Comparison of ENCODE assay signal across 18 cellular contexts in the genomic region with DNA sequence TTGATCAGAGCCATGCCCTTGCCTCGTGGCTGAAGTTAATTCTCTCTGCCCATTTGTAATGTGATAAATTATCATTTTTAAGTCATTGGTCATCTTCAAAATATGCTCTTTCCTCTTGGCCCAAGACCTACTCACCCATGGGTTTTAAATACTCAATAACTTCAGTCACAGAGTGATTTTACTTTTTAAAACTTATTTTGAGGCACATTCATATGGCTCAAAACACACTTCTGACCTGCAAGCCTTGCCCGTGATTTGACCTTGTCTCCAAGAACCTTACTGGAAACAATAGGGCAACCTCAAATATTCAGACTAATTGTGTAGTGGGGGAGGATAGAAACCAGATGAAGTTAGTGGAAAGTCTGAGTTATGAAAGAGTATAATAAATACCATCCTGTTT.
DNase-seq lines count a peak whose midpoint lies in the region; ATAC-seq, FAIRE-seq and TF ChIP-seq lines count a peak whose summit lies in the region.
"Had no signal": no experiment of that assay in that cellular context is flagged by ENCODE, and none has a peak within 500 bp of the region (broad histone marks: within the 10 kb centered on the region; RNA-seq: fewer than 3 reads in every experiment).

No MANE protein-coding gene starts in this region.

- no peak for TF ChIP-seq RAD21 in HepG2 (CRISPR knock-in tag; IDR thresholded peaks at IDR 0.05)

- CTCF ChIA-PET in HepG2 (lab: Yijun Ruan, JAX; ENCODE audit: low intra/inter-chr PET ratio, low total read pairs), result no interaction called here

- no peaks in the 10 kb centered on the region for H3K4me1 ChIP-seq in HepG2 (ENCODE audit: insufficient read depth, low read length)
- H3K4me1 ChIP-seq: prostate gland had no signal

- no peaks in the 10 kb centered on the region for H3K79me2 ChIP-seq in HepG2 (ENCODE audit: insufficient read depth, low read length)

- 1% methylated on average over 2 of the region's 2 CpGs for WGBS in HepG2 (ENCODE audit: low lambda C conversion rate)

- H3K4me3 ChIP-seq in retinal pigment epithelial cell (ENCODE audit: low read length) (no peak overlapping the region), HepG2 (replicated peaks in 1 of 3; ENCODE audit: insufficient read depth in 1 of 3, low read depth in 2 of 3, low read length in 3 of 3) (no peak overlapping the region)
- H3K4me3 ChIP-seq: ascending aorta, heart right ventricle, prostate gland had no signal

- ATAC-seq in HepG2 (no peak), GM21447 (IDR thresholded peaks at IDR 0.05; ENCODE audit: unreplicated experiment) (no peak)
- ATAC-seq: heart right ventricle, natural killer cell had no signal

- no peaks in the 10 kb centered on the region for H3K36me3 ChIP-seq in HepG2 (replicated peaks in 1 of 2; ENCODE audit: control insufficient read depth in 1 of 2, insufficient read depth in 2 of 2, low read length in 2 of 2)
- H3K36me3 ChIP-seq: ascending aorta, heart right ventricle, prostate gland had no signal

- no TSS peak for BruUV-seq in HepG2 (replicated peaks; lab: Mats Ljungman, UMichigan)

- in situ Hi-C loops in HepG2 (cut with HindIII; ENCODE audit: extremely low pct_ligation_motif_present, low pct_unique_long_range_greater_than_20kb), result no loop called here

- POLR2A ChIA-PET in HepG2 (lab: Yijun Ruan, JAX), result no interaction called here

- no peak for TF ChIP-seq POLR2A in HepG2 (IDR thresholded peaks at IDR 0.05; ENCODE audit: insufficient read depth in 1 of 2, low read depth in 2 of 2, low read length in 2 of 2)

- H3K27me3 ChIP-seq in HepG2 (ENCODE audit: control insufficient read depth in 1 of 2, insufficient read depth in 2 of 2, low read length in 2 of 2), result 0 out of 5 replicates have a peak, but pooled peaks cover 0 to 1% of the 10 kb centered on the region in 2 experiments
- H3K27me3 ChIP-seq: ascending aorta, heart right ventricle had no signal

- no peak overlapping the region for H3K27ac ChIP-seq in HepG2 (ENCODE audit: extremely low read length, insufficient read depth, low read length)
- H3K27ac ChIP-seq: ascending aorta, heart right ventricle, prostate gland had no signal

- peak; percentile 33 for DNase-seq in ELR (ENCODE audit: low read depth)
- peak; percentile 58 for DNase-seq in RPMI7951 (ENCODE audit: low read depth)
- DNase-seq in fibroblast of peridontal ligament (ENCODE audit: extremely low read depth), result peak; percentile 88
- peak; percentile 9 for DNase-seq in retinal pigment epithelial cell (ENCODE audit: low read depth)
- DNase-seq in HepG2 (ENCODE audit: low spot score), result no peak
- DNase-seq in mucosa of gallbladder (ENCODE audit: low spot score), result no peak
- DNase-seq in posterior cingulate gyrus, result no peak
- DNase-seq: activated CD4-positive, alpha-beta T cell treated with anti-CD3 and anti-CD28 coated beads, Interleukin-2, amount 50 U/mL, for 1 hour; C1 segment of cervical spinal cord; DMS 273 treated with DMSO at 0.1 percent for 48 hours; heart right ventricle; mammary epithelial cell; natural killer cell; NCI-H1930; SW 1271 had no signal

- no peak overlapping the region for H3K9ac ChIP-seq in HepG2 (ENCODE audit: insufficient read depth, low read depth, low read length)

- TF ChIP-seq CTCF in retinal pigment epithelial cell (conservative IDR thresholded peaks at IDR 0.05; ENCODE audit: low read depth, low read length) (no peak), HepG2 (CRISPR knock-in tag; IDR thresholded peaks at IDR 0.05) (no peak)

- H3K4me2 ChIP-seq in HepG2 (ENCODE audit: low read depth, low read length), result no peak overlapping the region

- no peak for FAIRE-seq in HepG2 (lab: Jason Lieb, UNC)

- intact Hi-C loops in HepG2 (cut with micrococcal nuclease; ENCODE audit: unreplicated experiment), result no loop called here
- intact Hi-C loops in posterior cingulate gyrus (cut with DNase I), result no loop called here

- no peak overlapping the region for H2AFZ ChIP-seq in HepG2 (ENCODE audit: low read length)

- H3K9me3 ChIP-seq in HepG2 (ENCODE audit: low read length), result no peaks in the 10 kb centered on the region
- H3K9me3 ChIP-seq: ascending aorta, heart right ventricle, prostate gland had no signal

- no peak for TF ChIP-seq EP300 in HepG2 (IDR thresholded peaks at IDR 0.05; ENCODE audit: low read depth in 2 of 2, low read length in 2 of 2)
- TF ChIP-seq EP300 in HepG2 (CRISPR knock-in tag; IDR thresholded peaks at IDR 0.05; ENCODE audit: borderline replicate concordance), result no peak

- H4K20me1 ChIP-seq in HepG2 (ENCODE audit: insufficient read depth, low read length), result no peaks in the 10 kb centered on the region

TF ChIP-seq in HepG2, 621 proteins besides CTCF, POLR2A, EP300 and RAD21 (continues in another document):
- TF ChIP-seq TAF1 (CRISPR knock-in tag; IDR thresholded peaks at IDR 0.05) (no peak), ZNF552 (CRISPR knock-in tag; IDR thresholded peaks at IDR 0.05; ENCODE audit: borderline replicate concordance) (no peak), AKAP8 (CRISPR knock-in tag; IDR thresholded peaks at IDR 0.05) (no peak), THAP11 (CRISPR knock-in tag; IDR thresholded peaks at IDR 0.05) (no peak), FIP1L1 (IDR thresholded peaks at IDR 0.05; ENCODE audit: borderline replicate concordance, insufficient read depth, low read depth, low read length) (no peak), ZFP91 (CRISPR knock-in tag; IDR thresholded peaks at IDR 0.05; ENCODE audit: borderline replicate concordance) (no peak), ZBTB4 (CRISPR knock-in tag; IDR thresholded peaks at IDR 0.05; ENCODE audit: borderline replicate concordance) (no peak), MTA1 (CRISPR knock-in tag; IDR thresholded peaks at IDR 0.05; ENCODE audit: borderline replicate concordance) (no peak), ZNF784 (CRISPR knock-in tag; IDR thresholded peaks at IDR 0.05; ENCODE audit: borderline replicate concordance) (no peak), ZNF616 (CRISPR knock-in tag; IDR thresholded peaks at IDR 0.05; ENCODE audit: low read depth) (no peak), KAT2B (IDR thresholded peaks at IDR 0.05; ENCODE audit: borderline replicate concordance, low read depth, low read length) (no peak), NFRKB (IDR thresholded peaks at IDR 0.05) (no peak), ZNF446 (CRISPR knock-in tag; IDR thresholded peaks at IDR 0.05) (no peak), ZNF777 (CRISPR knock-in tag; IDR thresholded peaks at IDR 0.05) (no peak), SOX5 (CRISPR knock-in tag; IDR thresholded peaks at IDR 0.05; ENCODE audit: borderline replicate concordance) (no peak)
- TF ChIP-seq, protein P1, sequence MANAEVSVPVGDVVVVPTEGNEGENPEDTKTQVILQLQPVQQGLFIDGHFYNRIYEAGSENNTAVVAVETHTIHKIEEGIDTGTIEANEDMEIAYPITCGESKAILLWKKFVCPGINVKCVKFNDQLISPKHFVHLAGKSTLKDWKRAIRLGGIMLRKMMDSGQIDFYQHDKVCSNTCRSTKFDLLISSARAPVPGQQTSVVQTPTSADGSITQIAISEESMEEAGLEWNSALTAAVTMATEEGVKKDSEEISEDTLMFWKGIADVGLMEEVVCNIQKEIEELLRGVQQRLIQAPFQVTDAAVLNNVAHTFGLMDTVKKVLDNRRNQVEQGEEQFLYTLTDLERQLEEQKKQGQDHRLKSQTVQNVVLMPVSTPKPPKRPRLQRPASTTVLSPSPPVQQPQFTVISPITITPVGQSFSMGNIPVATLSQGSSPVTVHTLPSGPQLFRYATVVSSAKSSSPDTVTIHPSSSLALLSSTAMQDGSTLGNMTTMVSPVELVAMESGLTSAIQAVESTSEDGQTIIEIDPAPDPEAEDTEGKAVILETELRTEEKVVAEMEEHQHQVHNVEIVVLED (CRISPR knock-in tag; IDR thresholded peaks at IDR 0.05; ENCODE audit: borderline replicate concordance), result no peak

Comparison
In these comparisons a context has a peak if more than half of its experiments do, and no peak if none do; other contexts are left out.
1. DNase-seq: peak in ELR (single experiment), RPMI7951 (single experiment), fibroblast of peridontal ligament (single experiment) and retinal pigment epithelial cell (single experiment); none in HepG2 (single experiment), mucosa of gallbladder (single experiment) and posterior cingulate gyrus (0 of 10).